8 cellular contexts compared by ENCODE assay signal in the genomic region with DNA sequence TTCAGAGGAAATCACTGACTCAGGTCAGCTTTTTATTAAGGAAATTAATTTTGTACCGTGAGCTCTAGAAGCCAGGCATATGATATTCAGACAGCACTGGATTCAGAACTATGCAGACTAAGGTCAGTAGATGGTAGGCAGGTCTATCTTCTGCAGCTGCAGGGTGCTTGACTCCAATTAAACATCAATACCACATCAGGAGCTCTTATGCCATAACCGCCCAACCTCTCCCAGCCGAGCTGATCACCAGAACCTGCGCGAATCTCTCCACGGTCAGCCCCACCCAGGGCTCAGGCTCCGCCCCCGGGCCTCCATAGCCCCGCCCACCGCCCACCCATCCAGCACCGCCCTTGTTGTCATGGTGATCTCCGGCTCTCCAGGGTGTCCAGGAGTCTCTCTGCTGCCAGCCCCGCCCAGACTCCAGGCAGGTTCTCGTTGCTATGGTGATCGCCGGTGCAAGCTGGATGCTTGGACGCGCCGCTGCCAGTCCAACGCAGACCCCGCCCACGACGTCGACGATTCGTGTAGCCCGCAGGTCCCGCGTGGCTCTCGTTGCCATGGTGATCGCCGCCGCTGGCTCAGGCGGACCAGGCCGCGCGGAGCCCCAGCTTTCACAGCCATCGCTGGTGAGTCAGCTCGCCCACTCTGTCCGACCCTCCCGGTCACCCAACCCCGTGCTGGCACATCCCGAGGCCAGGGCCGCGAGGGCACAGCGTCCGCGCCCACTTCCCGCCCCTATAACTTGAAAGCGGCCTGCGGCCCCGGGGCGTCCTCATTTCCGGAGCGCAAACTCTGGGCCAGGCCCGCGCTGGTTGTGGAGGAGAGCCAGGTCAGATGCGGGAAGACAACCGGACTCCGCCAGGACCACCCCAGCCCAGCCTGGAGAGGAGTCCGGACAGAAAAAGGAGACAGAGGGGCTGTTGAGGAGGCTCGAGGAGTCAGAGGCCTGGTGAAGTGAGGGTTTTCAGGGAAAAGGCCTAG. TPM values are rescaled to one million over a fixed set of nuclear protein-coding genes. Genes with fewer than 3 reads are reported as not detected.
DNase-seq lines count a peak whose midpoint lies in the region; ATAC-seq and TF ChIP-seq lines count a peak whose summit lies in the region.

A gene with protein sequence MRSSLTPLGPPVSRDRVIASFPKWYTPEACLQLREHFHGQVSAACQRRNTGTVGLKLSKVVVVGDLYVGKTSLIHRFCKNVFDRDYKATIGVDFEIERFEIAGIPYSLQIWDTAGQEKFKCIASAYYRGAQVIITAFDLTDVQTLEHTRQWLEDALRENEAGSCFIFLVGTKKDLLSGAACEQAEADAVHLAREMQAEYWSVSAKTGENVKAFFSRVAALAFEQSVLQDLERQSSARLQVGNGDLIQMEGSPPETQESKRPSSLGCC (plus strand): TSS at position 552 of the 981 bp plus-strand sequence. CDS start 1,140 bp downstream, outside the sequence.

- H2AFZ ChIP-seq in Karpas-422 (ENCODE audit: low read length) = peak within 1 kb of the TSS; percentile 74; the same call in 1 of the 2 replicates

- DNase-seq in G401 (ENCODE audit: low spot score) (peak; percentile 100), Karpas-422 (peak; percentile 100), SHP77 treated with DMSO at 0.1 percent for 48 hours (lab: John Stamatoyannopoulos, UW) (peak; percentile 93), foreskin melanocyte (peak; percentile 94), nephron progenitor cell (peak; percentile 100)
- DNase-seq in activated naive CD4-positive, alpha-beta T cell treated with anti-CD3 and anti-CD28 coated beads for 36 hours = peak; percentile 82
- peak; percentile 80 to 96 (median 86) for DNase-seq in stimulated activated naive CD4-positive, alpha-beta T cell (lab: John Stamatoyannopoulos, UW)

- H3K79me2 ChIP-seq in Karpas-422 (ENCODE audit: low read length) = no peaks in the 10 kb centered on the region

- H3K27me3 Mint-ChIP-seq in activated naive CD4-positive, alpha-beta T cell treated with anti-CD3 and anti-CD28 coated beads for 36 hours (ENCODE audit: low read depth) = no peaks in the 10 kb centered on the region
- no peaks in the 10 kb centered on the region for H3K27me3 Mint-ChIP-seq in nephron progenitor cell (ENCODE audit: low read depth, poor library complexity)

- H3K27ac ChIP-seq in Karpas-422 (ENCODE audit: low read length) = peak within 1 kb of the TSS; percentile 48

- H3K4me1 ChIP-seq in Karpas-422 (ENCODE audit: low read length) = peaks cover 48% of the 10 kb centered on the region

- no peak within 1 kb of the TSS for H3K27ac Mint-ChIP-seq in activated naive CD4-positive, alpha-beta T cell treated with anti-CD3 and anti-CD28 coated beads for 36 hours
- no peak within 1 kb of the TSS for H3K27ac Mint-ChIP-seq in nephron progenitor cell

- H3K4me3 Mint-ChIP-seq in activated naive CD4-positive, alpha-beta T cell treated with anti-CD3 and anti-CD28 coated beads for 36 hours = peak within 1 kb of the TSS; percentile 63
- peak within 1 kb of the TSS; percentile 75 for H3K4me3 Mint-ChIP-seq in nephron progenitor cell

- H3K9me3 ChIP-seq in Karpas-422 (ENCODE audit: low read length) = no peaks in the 10 kb centered on the region

- peak within 1 kb of the TSS; percentile 66 for H3K9ac ChIP-seq in Karpas-422 (ENCODE audit: low read length)

- CTCF ChIA-PET in activated naive CD4-positive, alpha-beta T cell treated with anti-CD3 and anti-CD28 coated beads for 36 hours (lab: Charles Lee) = interaction anchor here (0.5 to 1.7 kb wide), 5 partner anchors 9 to 702 kb away, joined by 3 to 7 read pairs (median 3); no protein-coding TSS in a partner anchor

- H3K27me3 ChIP-seq in Karpas-422 (ENCODE audit: low read length) = no peaks in the 10 kb centered on the region

- peak within 1 kb of the TSS; percentile 70 for H3K4me3 ChIP-seq in Karpas-422 (ENCODE audit: low read length)

- no peaks in the 10 kb centered on the region for H3K9me2 ChIP-seq in Karpas-422 (replicated peaks; ENCODE audit: insufficient read depth, low read length)

- no peak for TF ChIP-seq CTCF in nephron progenitor cell (IDR thresholded peaks at IDR 0.05)

- H3K9me3 Mint-ChIP-seq in activated naive CD4-positive, alpha-beta T cell treated with anti-CD3 and anti-CD28 coated beads for 36 hours = no peaks in the 10 kb centered on the region
- H3K9me3 Mint-ChIP-seq in nephron progenitor cell = no peaks in the 10 kb centered on the region

- peak within 1 kb of the TSS; percentile 65 for H3K4me2 ChIP-seq in Karpas-422 (ENCODE audit: low read depth, low read length, poor library complexity, severe bottlenecking)

- no peaks in the 10 kb centered on the region for H3K36me3 Mint-ChIP-seq in activated naive CD4-positive, alpha-beta T cell treated with anti-CD3 and anti-CD28 coated beads for 36 hours (ENCODE audit: low read depth)
- H3K36me3 Mint-ChIP-seq in nephron progenitor cell (ENCODE audit: low read depth) = peaks cover 4% of the 10 kb centered on the region

- no peaks in the 10 kb centered on the region for H3K36me3 ChIP-seq in Karpas-422 (ENCODE audit: insufficient read depth, low read length)

- no peaks in the 10 kb centered on the region for H4K20me1 ChIP-seq in Karpas-422 (ENCODE audit: insufficient read depth, low read depth, low read length)

- intact Hi-C loops in activated naive CD4-positive, alpha-beta T cell treated with anti-CD3 and anti-CD28 coated beads for 36 hours (cut with micrococcal nuclease) = loop anchor here (5.0 kb wide), 2 partner anchors 323 to 562 kb away; no protein-coding TSS in a partner anchor

- no peak for ATAC-seq in GM18861 (IDR thresholded peaks at IDR 0.05; ENCODE audit: unreplicated experiment)

- in situ Hi-C loops in G401 (cut with HindIII; ENCODE audit: low sequenced_read_pairs) = no loop called here

- peaks cover 44% of the 10 kb centered on the region for H3K4me1 Mint-ChIP-seq in activated naive CD4-positive, alpha-beta T cell treated with anti-CD3 and anti-CD28 coated beads for 36 hours (ENCODE audit: low read depth)
- peaks cover 79% of the 10 kb centered on the region for H3K4me1 Mint-ChIP-seq in nephron progenitor cell

RNA-seq across cellular contexts. Expression of the gene that starts here (rescaled TPM):
- total RNA-seq in G401 (2014; rRNA removed; shearing (Covaris generic)) = 1.5 and 3.3 TPM in 2 replicates
- 4.0 and 10.6 TPM in 2 replicates for total RNA-seq in Karpas-422 (2014; rRNA removed; shearing (Covaris generic); ENCODE audit: low replicate concordance)
- total RNA-seq in activated naive CD4-positive, alpha-beta T cell treated with anti-CD3 and anti-CD28 coated beads for 36 hours = not detected

Comparison
In these comparisons a context has a peak if more than half of its experiments do, and no peak if none do; other contexts are left out.
1. Peak in DNase-seq in activated naive CD4-positive, alpha-beta T cell treated with anti-CD3 and anti-CD28 coated beads for 36 hours; RNA of the gene not detected or under 1 TPM.